Comparison of ENCODE assay signal across 12 cellular contexts in genomic region chr2:47009368-47009767, GRCh38.
DNase-seq lines count a peak whose midpoint lies in the region; ATAC-seq lines count a peak whose summit lies in the region.
"Had no signal": no experiment of that assay in that cellular context is flagged by ENCODE, and none has a peak within 500 bp of the region (broad histone marks: within the 10 kb centered on the region; RNA-seq: fewer than 3 reads in every experiment).

No MANE protein-coding gene starts in this region.

- no peaks in the 10 kb centered on the region for H3K9me3 Mint-ChIP-seq in activated T-cell treated with anti-CD3 and anti-CD28 coated beads, Interleukin-2, amount 50 U/mL, for 4 hours
- H3K9me3 Mint-ChIP-seq: WTC11 had no signal

- H3K27ac ChIP-seq in cingulate gyrus (ENCODE audit: low read depth, low read length) (peak overlapping the region; percentile 95), skeletal muscle tissue (ENCODE audit: low read depth, low read length) (peak overlapping the region; percentile 55)
- H3K27ac ChIP-seq: BLaER1 had no signal

- H3K4me1 Mint-ChIP-seq in activated T-cell treated with anti-CD3 and anti-CD28 coated beads, Interleukin-2, amount 50 U/mL, for 4 hours (ENCODE audit: low read depth): no peaks in the 10 kb centered on the region

- H3K9ac ChIP-seq in skeletal muscle tissue (ENCODE audit: low read depth in 1 of 3, low read length in 3 of 3): peak overlapping the region in 1 of 3 donors; percentile 66
- H3K9ac ChIP-seq: BLaER1 had no signal

- intact Hi-C loops in left colon (cut with DNase I, micrococcal nuclease): no loop called here

- H3K4me1 ChIP-seq in skeletal muscle tissue (ENCODE audit: control insufficient read depth in 3 of 3, insufficient read depth in 3 of 3, low read length in 3 of 3): peaks cover 45 to 58% (median 51%) of the 10 kb centered on the region in 3 donors

- H3K27me3 Mint-ChIP-seq in activated T-cell treated with anti-CD3 and anti-CD28 coated beads, Interleukin-2, amount 50 U/mL, for 4 hours (ENCODE audit: low read depth): no peaks in the 10 kb centered on the region

- ATAC-seq in left colon (peak; percentile 7), HG02623 (IDR thresholded peaks at IDR 0.05; ENCODE audit: unreplicated experiment) (no peak)
- no peak for ATAC-seq in activated T-cell treated with anti-CD3 and anti-CD28 coated beads, Interleukin-2, amount 50 U/mL, for 4 hours

- H3K4me3 ChIP-seq in skeletal muscle tissue (ENCODE audit: low read length in 3 of 3): no peak overlapping the region
- H3K4me3 ChIP-seq: BLaER1 had no signal

- peak; percentile 51 for DNase-seq in NCI-H2227 treated with DMSO at 0.1 percent for 48 hours (lab: John Stamatoyannopoulos, UW)
- peak in 1 of 2 donors; percentile 52 for DNase-seq in left colon
- DNase-seq in activated T-cell treated with anti-CD3 and anti-CD28 coated beads, Interleukin-2, amount 50 U/mL, for 4 hours: no peak
- no peak for DNase-seq in NCI-H510A (lab: John Stamatoyannopoulos, UW)
- DNase-seq in cerebellar nuclear complex (lab: John Stamatoyannopoulos, UW): no peak
- DNase-seq: activated CD8-positive, alpha-beta memory T cell treated with anti-CD3 and anti-CD28 coated beads, Interleukin-2, amount 50 U/mL, for 4 hours; effector memory CD4-positive, alpha-beta T cell had no signal

- no peaks in the 10 kb centered on the region for H3K9me3 ChIP-seq in skeletal muscle tissue (ENCODE audit: control insufficient read depth in 3 of 3, low read length in 3 of 3)
- H3K9me3 ChIP-seq: BLaER1 had no signal

- peaks cover 18 to 27% (median 20%) of the 10 kb centered on the region in 3 donors for H3K36me3 ChIP-seq in skeletal muscle tissue (ENCODE audit: control insufficient read depth in 3 of 3, insufficient read depth in 3 of 3, low read length in 3 of 3)

- H3K27me3 ChIP-seq in skeletal muscle tissue (ENCODE audit: control insufficient read depth in 3 of 3, insufficient read depth in 3 of 3, low read length in 3 of 3): no peaks in the 10 kb centered on the region
- H3K27me3 ChIP-seq: BLaER1 had no signal

- H3K4me3 Mint-ChIP-seq in activated T-cell treated with anti-CD3 and anti-CD28 coated beads, Interleukin-2, amount 50 U/mL, for 4 hours: no peak overlapping the region
- H3K4me3 Mint-ChIP-seq: WTC11 had no signal

- H3K36me3 Mint-ChIP-seq in activated T-cell treated with anti-CD3 and anti-CD28 coated beads, Interleukin-2, amount 50 U/mL, for 4 hours (ENCODE audit: insufficient read depth): peaks cover 33% of the 10 kb centered on the region
- H3K36me3 Mint-ChIP-seq: WTC11 had no signal
